8 cellular contexts compared by ENCODE assay signal in the genomic region with DNA sequence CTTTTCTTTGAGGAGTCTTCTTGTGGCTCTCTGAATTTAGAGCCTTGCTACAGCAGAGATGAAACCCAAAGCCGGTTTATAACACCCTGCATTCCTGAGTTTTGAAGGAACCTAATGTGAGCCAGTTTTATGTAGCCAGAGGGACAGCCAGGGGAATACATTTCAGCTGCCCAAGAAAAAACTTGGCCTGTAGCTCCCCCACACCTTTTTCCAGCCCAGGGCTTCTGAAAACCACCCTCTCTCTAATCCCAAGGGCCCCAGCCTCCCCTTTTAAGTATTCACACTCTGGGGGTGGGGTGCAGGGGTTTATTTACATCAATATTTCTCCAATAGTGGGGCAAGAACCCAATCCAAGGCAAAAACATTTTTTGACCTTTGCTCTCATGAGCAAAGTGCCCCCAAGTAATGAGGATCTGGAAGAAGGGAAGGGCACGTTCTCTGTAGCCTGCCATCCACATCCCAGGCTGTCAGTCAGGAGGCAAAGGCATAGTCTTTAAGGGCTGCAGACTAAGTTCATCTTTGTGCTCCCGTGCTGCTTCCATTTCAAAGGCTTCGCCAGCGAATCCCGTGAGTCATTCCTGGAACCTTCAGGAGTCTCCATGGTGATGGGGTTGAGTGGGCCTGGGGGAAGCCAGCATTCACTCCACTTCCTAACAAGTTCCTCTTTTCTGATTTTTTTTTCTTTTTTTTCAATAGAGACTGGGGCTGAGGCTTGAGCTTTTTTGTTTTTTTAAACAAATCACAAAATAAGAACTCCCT. TPM values are rescaled to one million over a fixed set of nuclear protein-coding genes. Genes with fewer than 3 reads are reported as not detected.
DNase-seq lines count a peak whose midpoint lies in the region; TF ChIP-seq lines count a peak whose summit lies in the region.

No MANE protein-coding gene starts in this region.

- no peaks in the 10 kb centered on the region for H3K27me3 ChIP-seq in colonic mucosa

- H3K4me1 ChIP-seq in colonic mucosa, result no peaks in the 10 kb centered on the region

- no peak overlapping the region for H3K4me3 ChIP-seq in colonic mucosa

- no peaks in the 10 kb centered on the region for H3K9me3 ChIP-seq in colonic mucosa

- no peak overlapping the region for H3K27ac ChIP-seq in colonic mucosa

- H3K9ac ChIP-seq in colonic mucosa (ENCODE audit: low read depth in 2 of 2, low read length in 2 of 2), result no peak overlapping the region

- H3K36me3 ChIP-seq in colonic mucosa, result no peaks in the 10 kb centered on the region

- intact Hi-C loops in colonic mucosa (cut with DNase I), result no loop called here

- TF ChIP-seq CTCF in colonic mucosa (IDR thresholded peaks at IDR 0.05), result no peak

- DNase-seq in EH (ENCODE audit: low read depth) (peak; percentile 90), NOMO-1 treated with dmso at 0.1 percent for 144 hours (lab: John Stamatoyannopoulos, UW; ENCODE audit: unreplicated experiment) (peak; percentile 4), fibroblast of peridontal ligament (ENCODE audit: extremely low read depth) (peak; percentile 93), pons (ENCODE audit: low spot score) (peak; percentile 7), NCI-H2107 treated with DMSO at 0.1 percent for 48 hours (lab: John Stamatoyannopoulos, UW; ENCODE audit: unreplicated experiment) (no peak), 8988T (no peak), colonic mucosa (no peak)
- DNase-seq in activated CD4-positive, CD25-positive, alpha-beta regulatory T cell (lab: John Stamatoyannopoulos, UW), result no peak

RNA-seq across cellular contexts. Expression of a gene that starts 33.2 kb away (rescaled TPM):
- 1 to 10 TPM in 1 of 2 donors, under 1 TPM in 1; 0.62 to 2.6 TPM for total RNA-seq in colonic mucosa

RNA-seq across cellular contexts. Expression of a gene that starts 59.6 kb away (rescaled TPM):
- total RNA-seq in colonic mucosa, result not detected

Comparison
In these comparisons a context has a peak if more than half of its experiments do, and no peak if none do; other contexts are left out.
1. DNase-seq: peak in EH (single experiment), NOMO-1 treated with dmso at 0.1 percent for 144 hours (single experiment), fibroblast of peridontal ligament (single experiment) and pons (single experiment); none in NCI-H2107 treated with DMSO at 0.1 percent for 48 hours (single experiment), 8988T (single experiment), activated CD4-positive, CD25-positive, alpha-beta regulatory T cell (0 of 4) and colonic mucosa (single experiment).